9 cellular contexts compared by ENCODE assay signal in the genomic region with DNA sequence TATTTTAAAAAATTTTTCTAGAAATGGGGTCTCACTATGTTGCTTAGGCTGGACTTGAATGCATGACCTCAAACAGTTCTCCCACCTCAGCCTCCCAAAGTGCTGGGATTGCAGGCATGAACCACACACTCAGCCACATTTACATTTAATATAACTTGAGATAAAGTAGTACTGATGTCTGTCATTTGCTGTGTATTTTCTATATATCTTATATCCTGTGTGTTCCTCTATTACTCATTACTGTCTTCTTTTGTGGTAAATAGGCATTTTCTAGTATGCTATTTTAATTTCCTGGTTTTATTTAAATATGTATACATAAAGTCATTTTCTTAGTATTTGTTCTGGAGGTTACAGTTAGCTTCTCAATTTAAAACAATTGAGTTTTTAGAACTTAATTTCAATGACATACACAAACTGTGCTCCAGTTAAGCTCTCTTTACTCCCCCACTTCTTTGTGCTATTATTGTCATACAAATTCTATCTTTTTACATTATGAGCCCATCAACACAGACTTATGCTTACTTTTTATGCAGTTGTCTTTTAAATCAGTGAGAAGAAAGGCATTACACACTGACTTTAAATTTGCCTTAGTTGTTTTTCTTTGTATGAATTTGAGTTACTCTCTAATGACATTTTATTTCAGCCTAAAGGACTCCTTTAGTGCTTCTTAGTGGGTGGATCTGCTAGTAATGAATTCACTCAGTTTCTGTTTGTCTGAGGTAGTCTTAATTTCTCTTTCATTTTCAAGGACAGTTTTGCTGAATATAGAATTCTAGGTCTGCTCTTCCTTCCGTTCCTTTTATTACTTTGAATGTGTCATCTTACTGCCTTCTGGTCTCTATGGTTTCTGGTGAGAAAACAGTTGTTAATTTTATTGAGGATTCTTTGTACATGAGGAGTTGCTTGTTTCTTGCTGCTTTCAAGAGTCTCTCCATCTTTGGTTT. TPM values are rescaled to one million over a fixed set of nuclear protein-coding genes. Genes with fewer than 3 reads are reported as not detected.
DNase-seq lines count a peak whose midpoint lies in the region; ATAC-seq, FAIRE-seq and TF ChIP-seq lines count a peak whose summit lies in the region.
"Had no signal": no experiment of that assay in that cellular context is flagged by ENCODE, and none has a peak within 500 bp of the region (broad histone marks: within the 10 kb centered on the region; RNA-seq: fewer than 3 reads in every experiment).

No MANE protein-coding gene starts in this region.

- intact Hi-C loops in PC-3 (cut with micrococcal nuclease): no loop called here

- H3K9me3 ChIP-seq in CD4-positive, CD25-positive, alpha-beta regulatory T cell (ENCODE audit: control insufficient read depth in 2 of 2, low read length in 2 of 2): peaks cover 18 to 29% of the 10 kb centered on the region in 2 experiments
- H3K9me3 ChIP-seq in OCI-LY3 (ENCODE audit: insufficient read depth, low read length) (peaks cover 21% of the 10 kb centered on the region; the same call in 1 of the 2 replicates), PC-3 (ENCODE audit: low read length) (0 out of 2 replicates have a peak, but pooled peaks cover 5% of the 10 kb centered on the region)

- peak in 2 of 3 donors; percentile 40 to 85 for DNase-seq in CD4-positive, CD25-positive, alpha-beta regulatory T cell
- no peak for DNase-seq in PC-3
- no peak for DNase-seq in D341Med (ENCODE audit: low spot score)
- DNase-seq in NCI-H1092 (lab: John Stamatoyannopoulos, UW): no peak
- DNase-seq in frontal cortex (ENCODE audit: low spot score in 2 of 2): no peak
- DNase-seq: C1 segment of cervical spinal cord had no signal

- H3K27me3 ChIP-seq in CD4-positive, CD25-positive, alpha-beta regulatory T cell (ENCODE audit: control insufficient read depth, insufficient read depth, low read length): no peaks in the 10 kb centered on the region
- H3K27me3 ChIP-seq in OCI-LY3 (ENCODE audit: low read depth, low read length): no peaks in the 10 kb centered on the region
- no peaks in the 10 kb centered on the region for H3K27me3 ChIP-seq in PC-3 (ENCODE audit: low read length)

- no peak for FAIRE-seq in frontal cortex (lab: Jason Lieb, UNC)

- TF ChIP-seq CTCF in OCI-LY3 (IDR thresholded peaks at IDR 0.05; ENCODE audit: low read depth, low read length) (no peak), PC-3 (conservative IDR thresholded peaks at IDR 0.05; ENCODE audit: low read depth, low read length) (no peak)

- H3K27ac Mint-ChIP-seq in CD4-positive, CD25-positive, alpha-beta regulatory T cell: peak overlapping the region in 1 of 3 donors; percentile 59

- H3K79me2 ChIP-seq in OCI-LY3 (ENCODE audit: low read length) (no peaks in the 10 kb centered on the region), PC-3 (ENCODE audit: low read length) (no peaks in the 10 kb centered on the region)

- CTCF ChIA-PET in PC-3 (lab: Charles Lee): no interaction called here

- H4K20me1 ChIP-seq in OCI-LY3 (ENCODE audit: insufficient read depth, low read length) (no peaks in the 10 kb centered on the region), PC-3 (ENCODE audit: low read length) (no peaks in the 10 kb centered on the region)

- H3F3A ChIP-seq in PC-3 (ENCODE audit: low read length, unreplicated experiment): no peaks in the 10 kb centered on the region

- POLR2A ChIA-PET in PC-3 (lab: Charles Lee; ENCODE audit: unreplicated experiment): no interaction called here

- ATAC-seq in CD4-positive, CD25-positive, alpha-beta regulatory T cell (ENCODE audit: low read depth in 2 of 2): peak; percentile 66 to 78
- peak; percentile 95 for ATAC-seq in GM18867 (IDR thresholded peaks at IDR 0.05; ENCODE audit: unreplicated experiment)
- peak; percentile 61 for ATAC-seq in HG02870 (IDR thresholded peaks at IDR 0.05; ENCODE audit: unreplicated experiment)
- no peak for ATAC-seq in PC-3

- no peaks in the 10 kb centered on the region for H3K4me1 ChIP-seq in CD4-positive, CD25-positive, alpha-beta regulatory T cell (ENCODE audit: control insufficient read depth, insufficient read depth, low read length, poor library complexity, severe bottlenecking)
- H3K4me1 ChIP-seq in OCI-LY3 (ENCODE audit: low read length) (peaks cover 30% of the 10 kb centered on the region), PC-3 (ENCODE audit: insufficient read depth, low read length) (no peaks in the 10 kb centered on the region)

- H3K4me3 Mint-ChIP-seq in CD4-positive, CD25-positive, alpha-beta regulatory T cell: peak overlapping the region in 1 of 4 donors; percentile 2

- H3K36me3 ChIP-seq in CD4-positive, CD25-positive, alpha-beta regulatory T cell (ENCODE audit: control insufficient read depth, insufficient read depth, low read length): no peaks in the 10 kb centered on the region
- peaks cover 3% of the 10 kb centered on the region for H3K36me3 ChIP-seq in OCI-LY3 (replicated peaks; ENCODE audit: low read depth, low read length)
- H3K36me3 ChIP-seq in PC-3 (ENCODE audit: low read depth, low read length): no peaks in the 10 kb centered on the region

- no peaks in the 10 kb centered on the region for H3K9me2 ChIP-seq in PC-3 (replicated peaks; ENCODE audit: low read length)

- H3K9ac ChIP-seq in OCI-LY3 (ENCODE audit: low read length): no peak overlapping the region
- H3K9ac ChIP-seq in PC-3 (ENCODE audit: low read length): no peak overlapping the region

- no peak overlapping the region for H3K4me3 ChIP-seq in CD4-positive, CD25-positive, alpha-beta regulatory T cell (ENCODE audit: low read depth, low read length)
- H3K4me3 ChIP-seq in OCI-LY3 (ENCODE audit: low read length) (no peak overlapping the region), PC-3 (ENCODE audit: low read length) (no peak overlapping the region)

- H3K9me3 Mint-ChIP-seq in CD4-positive, CD25-positive, alpha-beta regulatory T cell: peaks cover 1 to 22% (median 8%) of the 10 kb centered on the region in 7 donors

- no peaks in the 10 kb centered on the region for H3K36me3 Mint-ChIP-seq in CD4-positive, CD25-positive, alpha-beta regulatory T cell

- H3K4me1 Mint-ChIP-seq in CD4-positive, CD25-positive, alpha-beta regulatory T cell: peaks cover 3 to 24% (median 9%) of the 10 kb centered on the region in 4 donors

- no peak overlapping the region; the same call in 1 of the 2 replicates for H3K4me2 ChIP-seq in OCI-LY3 (ENCODE audit: low read length)
- H3K4me2 ChIP-seq in PC-3 (ENCODE audit: low read length): no peak overlapping the region

- H3K27ac ChIP-seq in CD4-positive, CD25-positive, alpha-beta regulatory T cell (ENCODE audit: insufficient read depth, low read length, poor library complexity, severe bottlenecking): peak overlapping the region; percentile 49
- H3K27ac ChIP-seq in OCI-LY3 (ENCODE audit: low read length): peak overlapping the region; percentile 61
- no peak overlapping the region for H3K27ac ChIP-seq in PC-3 (ENCODE audit: low read length)

- H3K27me3 Mint-ChIP-seq in CD4-positive, CD25-positive, alpha-beta regulatory T cell: no peaks in the 10 kb centered on the region

- H2AFZ ChIP-seq in OCI-LY3 (ENCODE audit: low read depth, low read length) (no peak overlapping the region), PC-3 (ENCODE audit: low read length) (no peak overlapping the region)

- no TSS peak for BruUV-seq in PC-3 (replicated peaks; lab: Mats Ljungman, UMichigan)

RNA-seq across cellular contexts. Expression of gene INPP4A, which starts 6.2 kb away (rescaled TPM):
- 106 TPM for total RNA-seq in CD4-positive, CD25-positive, alpha-beta regulatory T cell
- 10 to 100 TPM; 27.9 to 36.3 (median 30.7) TPM for polyA plus RNA-seq in CD4-positive, CD25-positive, alpha-beta regulatory T cell
- 23.4 and 28.6 TPM in 2 replicates for total RNA-seq in PC-3 (2014; rRNA removed)
- total RNA-seq in frontal cortex: 73.0 TPM

Comparison
In these comparisons a context has a peak if more than half of its experiments do, and no peak if none do; other contexts are left out.
1. DNase-seq: peak in CD4-positive, CD25-positive, alpha-beta regulatory T cell (2 of 3); none in PC-3 (single experiment), D341Med (single experiment), NCI-H1092 (single experiment) and frontal cortex (0 of 2).